Comparison of ENCODE assay signal across 9 cellular contexts in the genomic region with DNA sequence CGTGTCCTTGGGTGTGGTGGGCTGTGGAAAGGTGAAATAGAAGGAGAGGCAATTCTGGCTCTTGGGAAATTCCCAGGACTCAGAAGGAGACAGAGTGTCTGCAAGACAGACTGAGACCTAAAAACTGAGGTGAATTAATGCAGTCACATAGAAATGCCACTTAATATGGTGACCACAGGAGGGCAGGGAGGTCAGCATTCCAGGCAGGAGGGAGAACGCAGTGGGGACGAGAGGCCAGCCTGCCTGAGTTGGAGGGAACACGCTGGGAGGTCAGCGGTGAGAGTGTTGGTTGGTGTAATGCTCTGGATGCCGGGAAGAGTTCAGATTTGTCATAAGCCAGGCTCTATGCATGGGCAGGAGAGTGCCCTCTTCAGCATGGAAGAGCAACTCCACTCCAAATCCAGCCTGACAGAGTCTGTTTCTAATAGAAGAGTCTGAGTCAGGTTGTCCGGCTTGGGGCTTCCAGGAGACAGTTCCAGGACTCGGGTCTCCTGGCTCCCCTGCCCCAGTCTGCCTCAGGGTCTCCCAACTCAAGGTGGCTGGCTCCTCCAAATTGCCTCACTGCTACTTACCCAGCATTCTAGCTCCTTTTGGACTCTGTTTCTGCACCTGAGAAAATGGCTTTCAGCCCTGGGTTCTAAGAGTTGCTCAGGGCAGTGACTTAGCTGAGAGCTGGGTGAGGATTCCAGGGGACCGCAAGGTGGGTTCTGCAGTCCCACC. TPM values are rescaled to one million over a fixed set of nuclear protein-coding genes. Genes with fewer than 3 reads are reported as not detected.
DNase-seq lines count a peak whose midpoint lies in the region; TF ChIP-seq lines count a peak whose summit lies in the region.
"Had no signal": no experiment of that assay in that cellular context is flagged by ENCODE, and none has a peak within 500 bp of the region (broad histone marks: within the 10 kb centered on the region; RNA-seq: fewer than 3 reads in every experiment).

No MANE protein-coding gene starts in this region.

- no peak overlapping the region for H3K4me3 ChIP-seq in uterus

- intact Hi-C loops in uterus (cut with DNase I; ENCODE audit: low total_unique reads), result no loop called here

- in situ Hi-C loops in T47D (cut with HindIII; ENCODE audit: low pct_unique_long_range_greater_than_20kb, low sequenced_read_pairs), result no loop called here

- peaks cover 0 to 13% of the 10 kb centered on the region in 2 donors for H3K4me1 ChIP-seq in uterus

- H3K27ac ChIP-seq in uterus, result peak overlapping the region; percentile 70 to 73

- no peaks in the 10 kb centered on the region for H3K27me3 ChIP-seq in uterus

- peak; percentile 27 to 61 (median 48) for TF ChIP-seq CTCF in uterus (IDR thresholded peaks at IDR 0.05)

- no peaks in the 10 kb centered on the region for H3K9me3 ChIP-seq in uterus

- peak; percentile 18 for DNase-seq in NCI-H345 (lab: John Stamatoyannopoulos, UW)
- DNase-seq in NCI-H345 treated with DMSO at 0.1 percent for 48 hours (lab: John Stamatoyannopoulos, UW; ENCODE audit: unreplicated experiment), result no peak
- peak; percentile 21 for DNase-seq in NCI-H2196 (lab: John Stamatoyannopoulos, UW; ENCODE audit: unreplicated experiment)
- peak; percentile 84 to 88 for DNase-seq in T47D (ENCODE audit: low read depth in 1 of 2, low spot score in 1 of 2)
- peak; percentile 98 for DNase-seq in kidney tubule cell (ENCODE audit: low spot score)
- peak; percentile 28 to 56 for DNase-seq in uterus
- DNase-seq in cerebellar nuclear complex (lab: John Stamatoyannopoulos, UW), result no peak
- DNase-seq in NK-92 treated with Interleukin-12 subunit alpha and Interleukin-12 subunit beta, amount 100 ng/mL, for 24 hours (lab: John Stamatoyannopoulos, UW), result no peak
- DNase-seq: CD4-positive, CD25-positive, alpha-beta regulatory T cell had no signal

- no peak for TF ChIP-seq POLR2A in uterus (IDR thresholded peaks at IDR 0.05)

- no peaks in the 10 kb centered on the region for H3K36me3 ChIP-seq in uterus

RNA-seq across cellular contexts. Expression of gene IGFN1, which starts 5.7 kb away (rescaled TPM):
- total RNA-seq in uterus, result 1 to 10 TPM in 2 of 4 donors, under 1 TPM in 1, not detected in 1; 0.51 to 5.4 (median 2.1) TPM
- total RNA-seq: CD4-positive, CD25-positive, alpha-beta regulatory T cell had no signal

RNA-seq across cellular contexts. Expression of gene TMEM9, which starts 30.6 kb away (rescaled TPM):
- 100 to 1,000 TPM in 3 of 4 donors, 10 to 100 TPM in 1; 73.6 to 163 (median 117) TPM for total RNA-seq in uterus

RNA-seq across cellular contexts. Expression of gene ASCL5, which starts 57.9 kb away (rescaled TPM):
- total RNA-seq in uterus, result not detected

Comparison
In these comparisons a context has a peak if more than half of its experiments do, and no peak if none do; other contexts are left out.
1. DNase-seq: peak in NCI-H345 (single experiment), NCI-H2196 (single experiment), T47D (2 of 2), kidney tubule cell (single experiment) and uterus (2 of 2); none in NCI-H345 treated with DMSO at 0.1 percent for 48 hours (single experiment), cerebellar nuclear complex (0 of 2) and NK-92 treated with Interleukin-12 subunit alpha and Interleukin-12 subunit beta, amount 100 ng/mL, for 24 hours (single experiment).